In the genomic region with DNA sequence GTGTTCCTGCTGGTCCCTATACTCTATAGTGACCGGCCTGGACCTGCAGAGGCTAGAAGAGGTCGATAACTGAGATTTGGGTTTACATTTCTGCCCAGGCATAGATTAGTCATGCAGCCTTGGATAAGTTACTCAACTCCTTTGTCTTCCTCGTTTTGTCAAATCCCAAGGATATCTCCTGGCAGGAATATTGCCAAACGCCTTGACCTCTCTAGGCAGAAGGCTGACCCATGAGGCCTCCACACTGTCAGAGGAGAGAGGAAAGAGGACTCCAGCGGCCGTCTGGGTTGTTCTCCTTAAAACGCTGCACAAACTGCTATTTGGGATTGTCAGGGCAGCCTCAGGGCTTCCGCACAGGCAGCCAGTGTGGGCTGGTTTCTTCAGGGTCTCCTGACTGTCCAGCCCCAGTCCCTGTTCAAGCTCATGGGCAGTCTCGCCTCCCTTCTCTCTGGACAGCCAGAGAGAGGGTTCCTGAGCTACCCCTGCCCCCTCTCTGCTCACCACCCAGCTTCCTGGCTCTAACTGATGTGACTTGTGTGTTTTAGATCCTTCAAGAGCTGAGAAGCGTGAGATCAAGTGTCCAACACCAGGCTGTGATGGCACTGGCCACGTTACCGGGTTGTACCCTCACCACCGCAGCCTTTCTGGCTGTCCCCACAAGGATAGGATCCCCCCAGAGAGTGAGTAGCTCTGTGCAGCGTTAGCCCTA, we compare ENCODE assay signal across 31 cellular contexts. TPM values are rescaled to one million over a fixed set of nuclear protein-coding genes. Genes with fewer than 3 reads are reported as not detected.
"Had no signal": no experiment of that assay in that cellular context is flagged by ENCODE, and none has a peak within 500 bp of the region (broad histone marks: within the 10 kb centered on the region; RNA-seq: fewer than 3 reads in every experiment).

No MANE protein-coding gene starts in this region.

- H3K4me2 ChIP-seq: hepatocyte had no signal

- H3K9ac ChIP-seq: parathyroid adenoma had no signal

- H3K27ac Mint-ChIP-seq: activated naive CD4-positive, alpha-beta T cell treated with anti-CD3 and anti-CD28 coated beads for 36 hours; activated naive CD8-positive, alpha-beta T cell treated with anti-CD3 and anti-CD28 coated beads, Interleukin-2, amount 10 ng/mL, durations not matched to agents 7 days and 5 days; activated T-cell treated with anti-CD3 and anti-CD28 coated beads, Interleukin-2, amount 50 U/mL, for 72 hours; immature natural killer cell; naive thymus-derived CD4-positive, alpha-beta T cell; T-cell; T-helper 2 cell treated with Interferon-gamma antibody and Interleukin-4, amounts not matched to agents 5 μg/mL and 100 μg/mL, for 36 hours had no signal

- H3K79me2 ChIP-seq: hepatocyte, parathyroid adenoma had no signal

- H3K4me1 Mint-ChIP-seq: immature natural killer cell, WTC11 had no signal

- H3K27me3 ChIP-seq: body of pancreas, hepatocyte, neutrophil, tibial nerve had no signal

- H3K9me3 ChIP-seq: body of pancreas, lower lobe of right lung, neutrophil, tibial nerve had no signal

- H3K27ac ChIP-seq: body of pancreas, hepatocyte, lower lobe of right lung, neutrophil, parathyroid adenoma, skin epidermis, tibial nerve had no signal

- H2AFZ ChIP-seq: hepatocyte, parathyroid adenoma had no signal

- DNase-seq: activated CD4-positive, alpha-beta T cell treated with anti-CD3 and anti-CD28 coated beads, Interleukin-2, amount 50 U/mL, for 4 hours; activated effector memory CD4-positive, alpha-beta T cell treated with Interleukin-2 at 50 U/mL for 16 hours; activated naive CD4-positive, alpha-beta T cell treated with anti-CD3 and anti-CD28 coated beads for 36 hours; activated naive CD8-positive, alpha-beta T cell treated with anti-CD3 and anti-CD28 coated beads, Interleukin-2, amount 10 ng/mL, durations not matched to agents 7 days and 5 days; activated T-cell treated with anti-CD3 and anti-CD28 coated beads, Interleukin-2, amount 50 U/mL, for 72 hours; anterior cingulate cortex; body of pancreas; glutamatergic neuron; immature natural killer cell; lower lobe of right lung; naive thymus-derived CD4-positive, alpha-beta T cell; stimulated activated CD4-positive, alpha-beta T cell treated with anti-CD3 and anti-CD28 coated beads, Interleukin-1b, Interleukin-23, amount 100 ng/mL, for 48 hours; stimulated activated naive CD8-positive, alpha-beta T cell treated with anti-CD3 and anti-CD28 coated beads, Interleukin-15, amount 100 ng/mL, for 72 hours; T-cell had no signal

- FAIRE-seq: endometrium, frontal cortex, urothelium cell line had no signal

- H3K27me3 Mint-ChIP-seq: activated naive CD8-positive, alpha-beta T cell treated with anti-CD3 and anti-CD28 coated beads, Interleukin-2, amount 10 ng/mL, durations not matched to agents 7 days and 5 days; stimulated activated naive CD8-positive, alpha-beta T cell treated with anti-CD3 and anti-CD28 coated beads, Interleukin-15, amount 100 ng/mL, for 72 hours had no signal

- H3K9me3 Mint-ChIP-seq: activated naive CD4-positive, alpha-beta T cell treated with anti-CD3 and anti-CD28 coated beads for 36 hours; activated naive CD8-positive, alpha-beta T cell treated with anti-CD3 and anti-CD28 coated beads, Interleukin-2, amount 10 ng/mL, durations not matched to agents 7 days and 5 days; activated T-cell treated with anti-CD3 and anti-CD28 coated beads, Interleukin-2, amount 50 U/mL, for 72 hours; immature natural killer cell; naive thymus-derived CD4-positive, alpha-beta T cell; stimulated activated naive CD8-positive, alpha-beta T cell treated with anti-CD3 and anti-CD28 coated beads, Interleukin-15, amount 100 ng/mL, for 72 hours; T-cell; T-helper 2 cell treated with Interferon-gamma antibody and Interleukin-4, amounts not matched to agents 5 μg/mL and 100 μg/mL, for 36 hours; WTC11 had no signal

- H3K4me3 ChIP-seq: body of pancreas, hepatocyte, lower lobe of right lung, skin epidermis, tibial nerve had no signal

- H3K36me3 ChIP-seq: lower lobe of right lung, neutrophil, tibial nerve had no signal

- H3K36me3 Mint-ChIP-seq: activated naive CD8-positive, alpha-beta T cell treated with anti-CD3 and anti-CD28 coated beads, Interleukin-2, amount 10 ng/mL, durations not matched to agents 7 days and 5 days; immature natural killer cell; naive thymus-derived CD4-positive, alpha-beta T cell; T-cell; WTC11 had no signal

- ATAC-seq: activated T-cell treated with anti-CD3 and anti-CD28 coated beads, Interleukin-2, amount 50 U/mL, for 72 hours; body of pancreas; left lobe of liver; naive thymus-derived CD4-positive, alpha-beta T cell; T-cell; WTC11 had no signal

- H3K4me3 Mint-ChIP-seq: activated naive CD4-positive, alpha-beta T cell treated with anti-CD3 and anti-CD28 coated beads for 36 hours; activated naive CD8-positive, alpha-beta T cell treated with anti-CD3 and anti-CD28 coated beads, Interleukin-2, amount 10 ng/mL, durations not matched to agents 7 days and 5 days; activated T-cell treated with anti-CD3 and anti-CD28 coated beads, Interleukin-2, amount 50 U/mL, for 72 hours; immature natural killer cell; naive thymus-derived CD4-positive, alpha-beta T cell; stimulated activated naive CD8-positive, alpha-beta T cell treated with anti-CD3 and anti-CD28 coated beads, Interleukin-15, amount 100 ng/mL, for 72 hours; T-cell; T-helper 2 cell treated with Interferon-gamma antibody and Interleukin-4, amounts not matched to agents 5 μg/mL and 100 μg/mL, for 36 hours; WTC11 had no signal

RNA-seq across cellular contexts. Expression of a gene that starts 46.6 kb away (rescaled TPM):
- total RNA-seq: activated CD8-positive, alpha-beta memory T cell treated with anti-CD3 and anti-CD28 coated beads for 36 hours; cardiac septum; chondrocyte; kidney epithelial cell; left lobe of liver; lower lobe of right lung; mesenteric fat pad; naive thymus-derived CD4-positive, alpha-beta T cell; pulmonary artery endothelial cell; tibial nerve had no signal
